10 cellular contexts compared by ENCODE assay signal in genomic region chr15:86664581-86664980, GRCh38.
"Had no signal": no experiment of that assay in that cellular context is flagged by ENCODE, and none has a peak within 500 bp of the region (broad histone marks: within the 10 kb centered on the region; RNA-seq: fewer than 3 reads in every experiment).

No MANE protein-coding gene starts in this region.

- FAIRE-seq: HepG2 had no signal

- H3K36me3 ChIP-seq: HAP-1 had no signal

- H3K4me3 ChIP-seq: GM23248, HAP-1 had no signal

- H3K27ac ChIP-seq: GM23248, HL-60 had no signal

- H2AFZ ChIP-seq: GM23248 had no signal

- DNase-seq: GM23248, GOT3, H7, HFFc6, KBM-7 had no signal

- H3K4me1 ChIP-seq: HAP-1 had no signal

- H3K36me3 Mint-ChIP-seq: IgD-negative memory B cell had no signal

- H3K9ac ChIP-seq: GM23248 had no signal

- H3K4me3 Mint-ChIP-seq: HFFc6, IgD-negative memory B cell had no signal

- H3K9me3 ChIP-seq: HAP-1 had no signal

- H3K27ac Mint-ChIP-seq: HFFc6, IgD-negative memory B cell had no signal

- ATAC-seq: HCT116, HepG2 had no signal

- H3K27me3 Mint-ChIP-seq: IgD-negative memory B cell had no signal
